Comparison of ENCODE assay signal across 15 cellular contexts in the genomic region with DNA sequence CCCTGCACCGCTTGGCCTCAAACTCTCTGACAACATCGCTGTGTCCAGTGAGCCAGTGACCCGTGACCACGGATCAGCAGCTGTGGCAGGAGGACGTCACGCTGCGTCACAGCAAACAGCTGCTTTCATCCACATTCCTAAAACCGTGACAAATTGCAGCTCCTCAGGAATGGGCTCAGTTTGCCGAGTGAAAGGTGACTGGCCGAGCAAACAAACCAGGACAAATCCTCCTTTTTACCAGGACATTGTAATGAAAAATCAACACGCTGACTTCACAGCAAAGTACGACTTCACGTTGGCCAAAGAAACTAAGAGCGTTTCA. TPM values are rescaled to one million over a fixed set of nuclear protein-coding genes. Genes with fewer than 3 reads are reported as not detected.
A peak's percentile ranks its signal among the peaks of the same experiment; 100 is the strongest.
DNase-seq lines count a peak whose midpoint lies in the region; ATAC-seq, FAIRE-seq and TF ChIP-seq lines count a peak whose summit lies in the region.
"Had no signal": no experiment of that assay in that cellular context is flagged by ENCODE, and none has a peak within 500 bp of the region (broad histone marks: within the 10 kb centered on the region; RNA-seq: fewer than 3 reads in every experiment).

No MANE protein-coding gene starts in this region.

- H3K27me3 Mint-ChIP-seq in neural progenitor cell (ENCODE audit: insufficient read depth, low read depth): no peaks in the 10 kb centered on the region
- no peaks in the 10 kb centered on the region for H3K27me3 Mint-ChIP-seq in stimulated activated naive CD8-positive, alpha-beta T cell treated with anti-CD3 and anti-CD28 coated beads, Interleukin-15, amount 100 ng/mL, for 72 hours

- H4K8ac ChIP-seq in H1 (ENCODE audit: extremely low read depth, insufficient read depth, low read length): no peak overlapping the region

- H4K5ac ChIP-seq in H1 (ENCODE audit: insufficient read length, low read depth, low read length): no peak overlapping the region

- POLR2A ChIA-PET in Panc1 (lab: Charles Lee) (no interaction called here), H1 (lab: Charles Lee; ENCODE audit: partially characterized antibody) (interaction anchor here (1.7 to 1.8 kb wide), 2 partner anchors 11 to 39 kb away, joined by 4 to 6 read pairs; no protein-coding TSS in a partner anchor)

- H3K4me2 ChIP-seq in H1 (ENCODE audit: insufficient read depth in 1 of 2, low read depth in 2 of 2, low read length in 2 of 2): no peak overlapping the region
- H3K4me2 ChIP-seq in neural progenitor cell: no peak overlapping the region

- no peak for TF ChIP-seq RAD21 in H1 (IDR thresholded peaks at IDR 0.05 in 1 of 2, conservative IDR thresholded peaks at IDR 0.05 in 1 of 2; ENCODE audit: low read depth in 2 of 2, low read length in 2 of 2)

- no peak overlapping the region for H3K4ac ChIP-seq in H1 (replicated peaks; ENCODE audit: insufficient read length, low read depth, low read length)

- H3K9me3 Mint-ChIP-seq in neural progenitor cell: no peaks in the 10 kb centered on the region
- H3K9me3 Mint-ChIP-seq in stimulated activated naive CD8-positive, alpha-beta T cell treated with anti-CD3 and anti-CD28 coated beads, Interleukin-15, amount 100 ng/mL, for 72 hours: no peaks in the 10 kb centered on the region

- H3K18ac ChIP-seq in H1 (ENCODE audit: extremely low read depth, low read length): no peak overlapping the region

- no peak overlapping the region for H2BK15ac ChIP-seq in H1 (ENCODE audit: low read length)

- peaks cover 15% of the 10 kb centered on the region for H3K36me3 Mint-ChIP-seq in neural progenitor cell

- H4K20me1 ChIP-seq in H1 (replicated peaks in 1 of 2; ENCODE audit: control insufficient read depth in 1 of 2, insufficient read depth in 2 of 2, low read length in 2 of 2) (peaks cover 3 to 5% of the 10 kb centered on the region in 2 experiments), neural progenitor cell (ENCODE audit: low read depth) (peaks cover 43% of the 10 kb centered on the region)

- TF ChIP-seq EP300 in H1 (IDR thresholded peaks at IDR 0.05; ENCODE audit: borderline replicate concordance in 1 of 2, low read depth in 2 of 2, low read length in 2 of 2): no peak

- TF ChIP-seq POLR2A in H1 (IDR thresholded peaks at IDR 0.05; ENCODE audit: control extremely low read depth in 1 of 2, low read depth in 2 of 2, low read length in 2 of 2): no peak

- FAIRE-seq in H1 (lab: Jason Lieb, UNC): no peak
- FAIRE-seq: GM12878 had no signal

- CTCF ChIA-PET in Panc1 (lab: Charles Lee): no interaction called here
- CTCF ChIA-PET in H1 (lab: Charles Lee; ENCODE audit: partially characterized antibody): interaction anchor here (0.7 to 3.7 kb wide), 10 partner anchors 8 to 101 kb away, joined by 3 to 17 read pairs (median 4); no protein-coding TSS in a partner anchor

- H3K9me3 ChIP-seq in Panc1 (ENCODE audit: control insufficient read depth, insufficient read depth, low read depth, low read length) (no peaks in the 10 kb centered on the region), H1 (ENCODE audit: insufficient read depth in 2 of 2, low read depth in 1 of 2, low read length in 1 of 2) (no peaks in the 10 kb centered on the region), neural progenitor cell (ENCODE audit: low read depth) (no peaks in the 10 kb centered on the region)
- H3K9me3 ChIP-seq: body of pancreas, neutrophil had no signal

- no peak overlapping the region for H2AFZ ChIP-seq in H1 (ENCODE audit: low read length)
- H2AFZ ChIP-seq in neural progenitor cell (replicated peaks): no peak overlapping the region

- no TSS peak for BruUV-seq in Panc1 (replicated peaks; lab: Mats Ljungman, UMichigan)

- peak; percentile 44 for ATAC-seq in Panc1
- no peak for ATAC-seq in stimulated activated naive CD8-positive, alpha-beta T cell treated with anti-CD3 and anti-CD28 coated beads, Interleukin-15, amount 100 ng/mL, for 72 hours
- ATAC-seq: body of pancreas, GM12878 had no signal

- 92% methylated on average over 14 of the region's 14 CpGs; no CpG with 5 or more reads in 1 of the 2 experiments for WGBS in H1 (ENCODE audit: extremely low coverage in 1 of 2, insufficient coverage in 1 of 2, insufficient read length in 1 of 2, insufficient replicate concordance in 2 of 2, low coverage in 1 of 2, low lambda C conversion rate in 2 of 2, missing lambda C conversion rate in 1 of 2), 2 experiments

- no peak overlapping the region for H3K56ac ChIP-seq in H1 (replicated peaks; ENCODE audit: insufficient read length, low read depth, low read length)

- H3K4me3 ChIP-seq in Panc1 (ENCODE audit: low read depth in 2 of 2, low read length in 2 of 2): no peak overlapping the region
- H3K4me3 ChIP-seq in H1 (ENCODE audit: extremely low read depth in 1 of 4, insufficient read depth in 2 of 4, low read depth in 3 of 4, low read length in 4 of 4): no peak overlapping the region
- no peak overlapping the region for H3K4me3 ChIP-seq in neural progenitor cell
- H3K4me3 ChIP-seq: body of pancreas, GM12878 had no signal

- H3K23me2 ChIP-seq in H1 (ENCODE audit: low read depth, low read length): no peaks in the 10 kb centered on the region

- H2BK5ac ChIP-seq in H1 (ENCODE audit: low read depth, low read length): peak overlapping the region; percentile 52; the same call in 1 of the 2 replicates

- peak overlapping the region; percentile 81 for H3K27ac Mint-ChIP-seq in neural progenitor cell
- no peak overlapping the region for H3K27ac Mint-ChIP-seq in stimulated activated naive CD8-positive, alpha-beta T cell treated with anti-CD3 and anti-CD28 coated beads, Interleukin-15, amount 100 ng/mL, for 72 hours

- in situ Hi-C loops in Panc1 (cut with HindIII; ENCODE audit: low pct_unique_long_range_greater_than_20kb, low sequenced_read_pairs): no loop called here

- peak overlapping the region; percentile 19 for H4K91ac ChIP-seq in H1 (replicated peaks; ENCODE audit: insufficient read length, low read length)

- H2BK12ac ChIP-seq in H1 (ENCODE audit: low read depth, low read length): peak overlapping the region; percentile 10

- peak overlapping the region; percentile 96; the same call in 1 of the 2 replicates for H2AK5ac ChIP-seq in H1 (ENCODE audit: low read depth, low read length)

- H3K36me3 ChIP-seq in Panc1 (ENCODE audit: control insufficient read depth, insufficient read depth, low read length): no peaks in the 10 kb centered on the region
- H3K36me3 ChIP-seq in H1 (ENCODE audit: control insufficient read depth in 2 of 4, insufficient read depth in 4 of 4, low read length in 3 of 4): peaks cover 0 to 34% (median 2%) of the 10 kb centered on the region in 4 experiments; a peak in 3 of 8 replicates
- no peaks in the 10 kb centered on the region for H3K36me3 ChIP-seq in neural progenitor cell
- H3K36me3 ChIP-seq: neutrophil had no signal

- intact Hi-C loops in Panc1 (cut with micrococcal nuclease; ENCODE audit: unreplicated experiment): no loop called here

- no peak overlapping the region for H3K14ac ChIP-seq in H1 (ENCODE audit: insufficient read length)

- H3K4me3 Mint-ChIP-seq in neural progenitor cell: peak overlapping the region; percentile 36
- no peak overlapping the region for H3K4me3 Mint-ChIP-seq in stimulated activated naive CD8-positive, alpha-beta T cell treated with anti-CD3 and anti-CD28 coated beads, Interleukin-15, amount 100 ng/mL, for 72 hours

- H3K27ac ChIP-seq in C4-2B: peak overlapping the region; percentile 93
- H3K27ac ChIP-seq in Panc1 (ENCODE audit: low read length): peak overlapping the region; percentile 88
- H3K27ac ChIP-seq in H1 (ENCODE audit: low read depth, low read length): no peak overlapping the region
- H3K27ac ChIP-seq in neural progenitor cell: no peak overlapping the region
- H3K27ac ChIP-seq: body of pancreas, neutrophil had no signal

- H3K9ac ChIP-seq in H1 (replicated peaks in 1 of 4; ENCODE audit: extremely low read depth in 1 of 4, low read depth in 3 of 4, low read length in 3 of 4) (no peak overlapping the region), neural progenitor cell (no peak overlapping the region)

- no peaks in the 10 kb centered on the region for H3F3A ChIP-seq in neural progenitor cell (ENCODE audit: low read depth)

- H3K4me1 ChIP-seq in Panc1 (ENCODE audit: control insufficient read depth, insufficient read depth, low read length) (peaks cover 33% of the 10 kb centered on the region), H1 (replicated peaks in 1 of 4; ENCODE audit: control insufficient read depth in 3 of 4, insufficient read depth in 4 of 4, low read length in 3 of 4) (peaks cover 0 to 11% (median 5%) of the 10 kb centered on the region in 4 experiments; a peak in 5 of 7 replicates), neural progenitor cell (no peaks in the 10 kb centered on the region)
- H3K4me1 ChIP-seq: body of pancreas had no signal

- TF ChIP-seq CTCF in C4-2B (conservative IDR thresholded peaks at IDR 0.05) (no peak), Panc1 (IDR thresholded peaks at IDR 0.05) (no peak), H1 (IDR thresholded peaks at IDR 0.05; ENCODE audit: control extremely low read depth in 1 of 3, insufficient read depth in 1 of 3, low read depth in 1 of 3, low read length in 3 of 3) (no peak), neural progenitor cell (IDR thresholded peaks at IDR 0.05) (no peak)

- no peaks in the 10 kb centered on the region for H3K27me3 ChIP-seq in Panc1 (ENCODE audit: control insufficient read depth, insufficient read depth, low read length)
- H3K27me3 ChIP-seq in H1 (replicated peaks in 1 of 4; ENCODE audit: control insufficient read depth in 3 of 4, extremely low read depth in 1 of 4, insufficient read depth in 3 of 4, low read length in 3 of 4): no peaks in the 10 kb centered on the region
- no peaks in the 10 kb centered on the region for H3K27me3 ChIP-seq in neural progenitor cell
- H3K27me3 ChIP-seq: body of pancreas, neutrophil had no signal

- no peaks in the 10 kb centered on the region; the same call in 1 of the 2 replicates for H3K79me1 ChIP-seq in H1 (ENCODE audit: low read depth, low read length)

- H3K79me2 ChIP-seq in H1 (ENCODE audit: control insufficient read depth in 1 of 2, insufficient read depth in 2 of 2, low read length in 2 of 2) (no peaks in the 10 kb centered on the region), neural progenitor cell (ENCODE audit: low read depth) (no peaks in the 10 kb centered on the region)

- peaks cover 38% of the 10 kb centered on the region for H3K4me1 Mint-ChIP-seq in neural progenitor cell
- no peaks in the 10 kb centered on the region for H3K4me1 Mint-ChIP-seq in stimulated activated naive CD8-positive, alpha-beta T cell treated with anti-CD3 and anti-CD28 coated beads, Interleukin-15, amount 100 ng/mL, for 72 hours

- H3K23ac ChIP-seq in H1 (ENCODE audit: insufficient read length): no peak overlapping the region

- H2BK120ac ChIP-seq in H1 (replicated peaks; ENCODE audit: low read depth, low read length): no peak overlapping the region

- no peak overlapping the region for H2BK20ac ChIP-seq in H1 (ENCODE audit: low read length)

- peak; percentile 59 for DNase-seq in Panc1 (ENCODE audit: low read depth, low spot score)
- no peak for DNase-seq in H1 (ENCODE audit: low read depth in 1 of 2, low spot score in 2 of 2)
- DNase-seq in neural progenitor cell (ENCODE audit: low spot score): no peak
- no peak for DNase-seq in OCI-M1 (lab: John Stamatoyannopoulos, UW)
- DNase-seq in inferior parietal cortex (ENCODE audit: extremely low spot score): no peak
- DNase-seq in KG1 (lab: John Stamatoyannopoulos, UW): no peak
- no peak for DNase-seq in stimulated activated naive CD8-positive, alpha-beta T cell treated with anti-CD3 and anti-CD28 coated beads, Interleukin-15, amount 100 ng/mL, for 72 hours
- DNase-seq: activated CD4-positive, alpha-beta T cell treated with anti-CD3 and anti-CD28 coated beads for 4 hours; body of pancreas; left ventricle myocardium superior; NCI-H1930; stimulated activated CD4-positive, alpha-beta T cell treated with anti-CD3 and anti-CD28 coated beads, Interleukin-2, amount 100 ng/mL, for 24 hours had no signal

RNA-seq across cellular contexts. Expression of a gene that starts 57.6 kb away (rescaled TPM):
- total RNA-seq in Panc1 (2021; ENCODE audit: unreplicated experiment) (2.5 TPM), neural progenitor cell (ENCODE audit: low replicate concordance) (118 and 128 TPM in 2 replicates)
- polyA plus RNA-seq in Panc1 (2012; ENCODE audit: insufficient read length): 4.5 TPM
- 131 and 141 TPM in 2 replicates for total RNA-seq in H1 (2021; fragmentation: NEBNext Ultra II Directional; extraction: Animal tissue kit (Norgen Biotek cat#: 25700))
- 104 and 204 TPM in 2 replicates for polyA plus RNA-seq in H1 (2011; rRNA removed)
- 80.0 TPM for polyA plus RNA-seq in H1 (2011; cell fraction: cytosol; rRNA removed)
- polyA plus RNA-seq in H1 (2011; cell fraction: nucleus; rRNA removed): 206 TPM
- polyA plus RNA-seq in H1 (2012, experiment 1 of 2): 74.0 to 91.4 TPM (median 80.3 TPM) in 4 replicates
- 31.1 TPM for polyA plus RNA-seq in H1 (2012, experiment 2 of 2)
- 208 TPM for polyA plus RNA-seq in H1 (2013, experiment 1 of 2)
- 187 TPM for polyA plus RNA-seq in H1 (2013, experiment 2 of 2)
- polyA minus RNA-seq in H1 (2011; rRNA and poly(A)+ RNA removed): 68.1 and 71.5 TPM in 2 replicates
- 54.3 TPM for polyA minus RNA-seq in H1 (2011; cell fraction: cytosol; rRNA and poly(A)+ RNA removed)
- 58.5 TPM for polyA minus RNA-seq in H1 (2011; cell fraction: nucleus; rRNA and poly(A)+ RNA removed)

Comparison
In these comparisons a context has a peak if more than half of its experiments do, and no peak if none do; other contexts are left out.
1. H3K27ac ChIP-seq: peak in C4-2B (single experiment) and Panc1 (single experiment); none in H1 (single experiment) and neural progenitor cell (single experiment).
2. RNA of a gene that starts 57.6 kb away (total RNA-seq): 131 to 141 TPM in H1 and 118 to 128 TPM in neural progenitor cell; 2.5 TPM in Panc1 (single experiment); every median in the first group is over 10 times any median in the second.